ENCODE assay signal across 8 cellular contexts in genomic region chr14:60091550-60092511, GRCh38. TPM values are rescaled to one million over a fixed set of nuclear protein-coding genes. Genes with fewer than 3 reads are reported as not detected.
DNase-seq lines count a peak whose midpoint lies in the region; ATAC-seq and TF ChIP-seq lines count a peak whose summit lies in the region.

PCNX4 (plus strand) TSS chr14:60091923; CDS start chr14:60107639, 15,716 bp downstream.

- peak within 1 kb of the TSS; percentile 93 for H3K4me3 Mint-ChIP-seq in activated naive CD8-positive, alpha-beta T cell

- peak; percentile 98 for DNase-seq in GM06990 (ENCODE audit: extremely low read depth, insufficient read length)
- peak; percentile 99 for DNase-seq in NCI-H1092 (lab: John Stamatoyannopoulos, UW)
- DNase-seq in SKM-1 treated with dmso at 0.1 percent for 144 hours (lab: John Stamatoyannopoulos, UW; ENCODE audit: unreplicated experiment): peak; percentile 84
- peak; percentile 98 for DNase-seq in glomerular visceral epithelial cell (ENCODE audit: extremely low spot score)
- DNase-seq in omental fat pad (ENCODE audit: low spot score): peak; percentile 90
- DNase-seq in testis: peak; percentile 99

- no peaks in the 10 kb centered on the region for H3K36me3 ChIP-seq in GM06990 (ENCODE audit: control insufficient read depth, insufficient read depth, low read length)
- H3K36me3 ChIP-seq in testis (ENCODE audit: low read depth, missing control alignments): no peaks in the 10 kb centered on the region

- H3K27ac ChIP-seq in testis: peak within 1 kb of the TSS; percentile 98 to 100

- H3K27ac Mint-ChIP-seq in activated naive CD8-positive, alpha-beta T cell: peak within 1 kb of the TSS; percentile 97

- peaks cover 17% of the 10 kb centered on the region for H3K4me1 ChIP-seq in testis

- no peaks in the 10 kb centered on the region for H3K9me3 ChIP-seq in testis

- peak; percentile 86 for TF ChIP-seq POLR2A in testis (IDR thresholded peaks at IDR 0.05)

- H3K27me3 ChIP-seq in GM06990 (replicated peaks; ENCODE audit: control insufficient read depth, insufficient read depth, low read length): no peaks in the 10 kb centered on the region
- no peaks in the 10 kb centered on the region for H3K27me3 ChIP-seq in testis

- H3K4me3 ChIP-seq in GM06990 (replicated peaks; ENCODE audit: low read depth, low read length) (peak within 1 kb of the TSS; percentile 78), testis (peak within 1 kb of the TSS; percentile 78 to 85)

- H3K4me1 Mint-ChIP-seq in activated naive CD8-positive, alpha-beta T cell (ENCODE audit: low read depth): peaks cover 37% of the 10 kb centered on the region

- peaks cover 4% of the 10 kb centered on the region for H3K9me3 Mint-ChIP-seq in activated naive CD8-positive, alpha-beta T cell (ENCODE audit: low read depth)

- H3K27me3 Mint-ChIP-seq in activated naive CD8-positive, alpha-beta T cell: no peaks in the 10 kb centered on the region

- H3K36me3 Mint-ChIP-seq in activated naive CD8-positive, alpha-beta T cell: peaks cover 14% of the 10 kb centered on the region

- intact Hi-C loops in testis (cut with DNase I; ENCODE audit: low total_unique reads): no loop called here

- ATAC-seq in HG02588 (IDR thresholded peaks at IDR 0.05; ENCODE audit: unreplicated experiment): peak; percentile 98
- ATAC-seq in omental fat pad (ENCODE audit: low FRiP score): peak; percentile 99

- TF ChIP-seq CTCF in GM06990 (IDR thresholded peaks at IDR 0.05; ENCODE audit: insufficient read depth, low read length, poor library complexity, severe bottlenecking) (no peak), omental fat pad (IDR thresholded peaks at IDR 0.05) (no peak), testis (IDR thresholded peaks at IDR 0.05) (no peak)

- 0 to 1% methylated on average over 29 to 81 of the region's 88 CpGs for WGBS in testis, 2 donors

RNA-seq across cellular contexts. Expression of gene PCNX4, which starts in this region (rescaled TPM):
- total RNA-seq in omental fat pad (10 to 100 TPM; 42.3 to 70.5 (median 53.3) TPM), testis (100 to 1,000 TPM; 118 to 133 TPM)
- 42.3 TPM for polyA plus RNA-seq in testis (ENCODE audit: insufficient read depth, low read depth, low replicate concordance)

Comparison
In these comparisons a context has a peak if more than half of its experiments do, and no peak if none do; other contexts are left out.
1. Peak in every context shown above with its lines: DNase-seq, ATAC-seq, H3K4me3 ChIP-seq and H3K27ac ChIP-seq.